ENCODE assay signal across 1 cellular context in the genomic region with DNA sequence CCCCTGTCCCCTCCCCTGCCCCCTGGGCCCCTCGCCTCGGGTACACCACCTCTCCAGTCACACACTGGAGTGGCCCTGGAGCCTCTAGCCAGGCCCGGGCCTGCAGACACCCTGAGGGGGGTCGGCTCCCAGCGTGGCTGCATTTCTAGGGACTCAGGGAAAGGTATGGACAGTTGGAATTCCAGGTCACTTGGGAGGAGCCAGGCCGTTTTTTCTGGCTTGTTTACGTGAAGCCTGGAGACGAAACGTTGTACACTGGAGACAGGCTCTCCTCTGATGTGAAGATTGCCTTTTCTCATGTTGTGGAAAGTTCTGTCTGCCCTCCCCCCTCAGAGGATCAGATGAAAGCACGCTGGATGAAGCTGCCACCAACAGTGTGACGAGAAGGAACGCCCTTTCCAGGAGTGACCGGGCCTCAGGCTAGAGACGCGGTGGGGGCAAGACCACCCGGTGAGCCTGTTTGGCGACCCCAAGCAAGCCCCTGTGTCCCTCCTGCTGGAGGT.
TF ChIP-seq lines count a peak whose summit lies in the region.

No MANE protein-coding gene starts in this region.

TF ChIP-seq in GM23338, 12 proteins besides CTCF, POLR2A, EP300 and RAD21 (continued from another document):
- TF ChIP-seq, protein P1, sequence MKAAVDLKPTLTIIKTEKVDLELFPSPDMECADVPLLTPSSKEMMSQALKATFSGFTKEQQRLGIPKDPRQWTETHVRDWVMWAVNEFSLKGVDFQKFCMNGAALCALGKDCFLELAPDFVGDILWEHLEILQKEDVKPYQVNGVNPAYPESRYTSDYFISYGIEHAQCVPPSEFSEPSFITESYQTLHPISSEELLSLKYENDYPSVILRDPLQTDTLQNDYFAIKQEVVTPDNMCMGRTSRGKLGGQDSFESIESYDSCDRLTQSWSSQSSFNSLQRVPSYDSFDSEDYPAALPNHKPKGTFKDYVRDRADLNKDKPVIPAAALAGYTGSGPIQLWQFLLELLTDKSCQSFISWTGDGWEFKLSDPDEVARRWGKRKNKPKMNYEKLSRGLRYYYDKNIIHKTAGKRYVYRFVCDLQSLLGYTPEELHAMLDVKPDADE (IDR thresholded peaks at IDR 0.05) = no peak
- TF ChIP-seq CREB1 (CRISPR knock-in tag; IDR thresholded peaks at IDR 0.05; ENCODE audit: low read depth) (no peak), ZNF114 (CRISPR knock-in tag; IDR thresholded peaks at IDR 0.05) (no peak), ZNF331 (CRISPR knock-in tag; IDR thresholded peaks at IDR 0.05; ENCODE audit: low read depth) (no peak), POLR2AphosphoS5 (IDR thresholded peaks at IDR 0.05; ENCODE audit: low read depth) (no peak), STAT1 (IDR thresholded peaks at IDR 0.05; ENCODE audit: unreplicated experiment) (no peak), EZH2 (IDR thresholded peaks at IDR 0.05; ENCODE audit: low read depth, unreplicated experiment) (no peak), REST (IDR thresholded peaks at IDR 0.05; ENCODE audit: unreplicated experiment) (no peak), JUNB (IDR thresholded peaks at IDR 0.05; ENCODE audit: unreplicated experiment) (no peak)
